In genomic region chr18:68714356-68714706, GRCh38 we compare ENCODE assay signal across 8 cellular contexts. TPM values are rescaled to one million over a fixed set of nuclear protein-coding genes. Genes with fewer than 3 reads are reported as not detected.
DNase-seq lines count a peak whose midpoint lies in the region; ATAC-seq and TF ChIP-seq lines count a peak whose summit lies in the region.

No MANE protein-coding gene starts in this region.

- H3K4me2 ChIP-seq in PC-9 (peak overlapping the region; percentile 89), mesenchymal stem cell (ENCODE audit: low read length, poor library complexity, severe bottlenecking) (peak overlapping the region; percentile 74)

- H2AFZ ChIP-seq in PC-9 (peak overlapping the region; percentile 94), mesenchymal stem cell (ENCODE audit: low read depth, low read length) (peak overlapping the region; percentile 99)

- H3K9me3 ChIP-seq in PC-9 (ENCODE audit: insufficient read depth, low read depth) (no peaks in the 10 kb centered on the region), ectodermal cell (ENCODE audit: control insufficient read depth, low read length) (no peaks in the 10 kb centered on the region), mesenchymal stem cell (ENCODE audit: control insufficient read depth, low read length) (no peaks in the 10 kb centered on the region), vagina (no peaks in the 10 kb centered on the region)

- CTCF ChIA-PET in PC-9 (lab: Charles Lee), result no interaction called here

- H3K18ac ChIP-seq in mesenchymal stem cell (ENCODE audit: low read depth in 1 of 2, low read length in 2 of 2), result peak overlapping the region; percentile 94 to 95

- no peak overlapping the region for H2BK5ac ChIP-seq in mesenchymal stem cell (ENCODE audit: low read depth, low read length, poor library complexity, severe bottlenecking)

- no peak overlapping the region for H2BK15ac ChIP-seq in mesenchymal stem cell (ENCODE audit: low read depth, poor library complexity, severe bottlenecking)

- no peak for TF ChIP-seq POLR2A in vagina (IDR thresholded peaks at IDR 0.05)

- 1% methylated on average over 15 of the region's 15 CpGs for WGBS in ectodermal cell, 2 experiments
- WGBS in mesenchymal stem cell, result under 1% methylated on average over 15 of the region's 15 CpGs

- H3K79me2 ChIP-seq in PC-9 (ENCODE audit: low read depth), result peaks cover 30% of the 10 kb centered on the region

- H3K4me1 ChIP-seq in PC-9 (replicated peaks; ENCODE audit: insufficient read depth) (peaks cover 16% of the 10 kb centered on the region), ectodermal cell (ENCODE audit: control insufficient read depth, insufficient read depth, low read length) (no peaks in the 10 kb centered on the region), mesenchymal stem cell (ENCODE audit: control insufficient read depth, insufficient read depth, low read depth, low read length) (peaks cover 4% of the 10 kb centered on the region), vagina (peaks cover 39% of the 10 kb centered on the region)

- peak overlapping the region in 1 of 2 experiments; percentile 99 for H3K14ac ChIP-seq in mesenchymal stem cell (ENCODE audit: low read length in 2 of 2)

- H4K20me1 ChIP-seq in PC-9 (ENCODE audit: insufficient read depth), result peaks cover 4% of the 10 kb centered on the region; the same call in 1 of the 2 replicates

- H3K79me1 ChIP-seq in mesenchymal stem cell (replicated peaks; ENCODE audit: low read length, poor library complexity, severe bottlenecking), result peaks cover 18% of the 10 kb centered on the region

- no peaks in the 10 kb centered on the region for H3F3A ChIP-seq in PC-9 (ENCODE audit: insufficient read depth, low read depth)

- peak overlapping the region in 1 of 2 experiments; percentile 10 for H2BK12ac ChIP-seq in mesenchymal stem cell (ENCODE audit: low read length in 2 of 2)

- no peak for TF ChIP-seq CTCF in PC-9 (conservative IDR thresholded peaks at IDR 0.05)
- TF ChIP-seq CTCF in vagina (IDR thresholded peaks at IDR 0.05), result no peak

- ATAC-seq in HG02759 (IDR thresholded peaks at IDR 0.05; ENCODE audit: unreplicated experiment), result peak; percentile 8

- peak overlapping the region; percentile 87 for H4K8ac ChIP-seq in mesenchymal stem cell (ENCODE audit: low read length)

- no peaks in the 10 kb centered on the region for H3K27me3 ChIP-seq in PC-9 (ENCODE audit: insufficient read depth, low read depth)
- no peaks in the 10 kb centered on the region for H3K27me3 ChIP-seq in ectodermal cell (ENCODE audit: control insufficient read depth, insufficient read depth, low read length, poor library complexity, severe bottlenecking)
- H3K27me3 ChIP-seq in mesenchymal stem cell (ENCODE audit: control insufficient read depth in 1 of 2, insufficient read depth in 1 of 2, low read length in 2 of 2), result no peaks in the 10 kb centered on the region
- H3K27me3 ChIP-seq in vagina, result no peaks in the 10 kb centered on the region

- intact Hi-C loops in PC-9 (cut with micrococcal nuclease; ENCODE audit: unreplicated experiment), result no loop called here
- intact Hi-C loops in vagina (cut with DNase I), result no loop called here

- H3K27ac ChIP-seq in PC-9 (peak overlapping the region; percentile 70), ectodermal cell (ENCODE audit: insufficient read depth, low read depth, low read length, poor library complexity, severe bottlenecking) (no peak overlapping the region), mesenchymal stem cell (ENCODE audit: low read length, poor library complexity, severe bottlenecking) (no peak overlapping the region), vagina (peak overlapping the region; percentile 67)

- peak overlapping the region; percentile 31 to 95 for H3K4ac ChIP-seq in mesenchymal stem cell (ENCODE audit: low read depth in 1 of 2, low read length in 2 of 2)

- POLR2A ChIA-PET in PC-9 (lab: Charles Lee; ENCODE audit: unreplicated experiment), result no interaction called here

- peak overlapping the region; percentile 92 for H3K9ac ChIP-seq in mesenchymal stem cell (ENCODE audit: low read length)

- peak; percentile 14 for DNase-seq in activated CD8-positive, alpha-beta memory T cell treated with anti-CD3 and anti-CD28 coated beads, Interleukin-2, amount 50 U/mL, for 4 hours
- no peak for DNase-seq in activated CD8-positive, alpha-beta memory T cell treated with anti-CD3 and anti-CD28 coated beads for 24 hours
- DNase-seq in PC-9 (peak in 1 of 2 experiments; percentile 38), mesenchymal stem cell (peak; percentile 52), vagina (ENCODE audit: extremely low spot score in 2 of 2) (no peak), SIG-M5 (lab: John Stamatoyannopoulos, UW) (no peak)

- H3K36me3 ChIP-seq in PC-9 (ENCODE audit: low read depth) (peaks cover 18% of the 10 kb centered on the region), ectodermal cell (ENCODE audit: control insufficient read depth, insufficient read depth, low read length) (peaks cover 23% of the 10 kb centered on the region), mesenchymal stem cell (ENCODE audit: control insufficient read depth in 1 of 2, insufficient read depth in 2 of 2, low read depth in 1 of 2, low read length in 2 of 2) (peaks cover 10 to 40% of the 10 kb centered on the region in 2 experiments), vagina (peaks cover 0 to 28% of the 10 kb centered on the region in 2 donors)

- no peaks in the 10 kb centered on the region for H3K9me2 ChIP-seq in PC-9 (ENCODE audit: insufficient read depth)

- no peak overlapping the region for H2AK5ac ChIP-seq in mesenchymal stem cell (ENCODE audit: low read length, severe bottlenecking)

- H3K4me3 ChIP-seq in PC-9 (peak overlapping the region; percentile 98), ectodermal cell (ENCODE audit: insufficient read depth, low read depth, low read length) (peak overlapping the region; percentile 85), mesenchymal stem cell (ENCODE audit: insufficient read depth in 1 of 2, low read depth in 1 of 2, low read length in 2 of 2) (peak overlapping the region; percentile 96 to 97), vagina (peak overlapping the region; percentile 76 to 91)

- BruUV-seq in PC-9 (replicated peaks; lab: Mats Ljungman, UMichigan), result no TSS peak

- peak overlapping the region in 1 of 2 experiments; percentile 81 for H3K23ac ChIP-seq in mesenchymal stem cell (ENCODE audit: low read length in 2 of 2)

- H4K91ac ChIP-seq in mesenchymal stem cell (ENCODE audit: low read length), result no peak overlapping the region

- peak overlapping the region; percentile 88 for H2BK120ac ChIP-seq in mesenchymal stem cell (ENCODE audit: low read depth, low read length)

RNA-seq across cellular contexts. Expression of gene TMX3, which starts 0.6 kb away (rescaled TPM):
- total RNA-seq in PC-9 (2021), result 21.2 and 22.7 TPM in 2 replicates
- 50.1 TPM for polyA plus RNA-seq in ectodermal cell (2013, experiment 1 of 4)
- 60.6 TPM for polyA plus RNA-seq in ectodermal cell (2013, experiment 2 of 4)
- polyA plus RNA-seq in ectodermal cell (2013, experiment 3 of 4), result 50.0 TPM
- 58.1 TPM for polyA plus RNA-seq in ectodermal cell (2013, experiment 4 of 4)
- 52.3 TPM for polyA plus RNA-seq in mesenchymal stem cell (2013, experiment 1 of 2)
- 54.8 TPM for polyA plus RNA-seq in mesenchymal stem cell (2013, experiment 2 of 2)
- total RNA-seq in vagina, result 32.7 TPM

Comparison
In these comparisons a context has a peak if more than half of its experiments do, and no peak if none do; other contexts are left out.
1. DNase-seq: peak in activated CD8-positive, alpha-beta memory T cell treated with anti-CD3 and anti-CD28 coated beads, Interleukin-2, amount 50 U/mL, for 4 hours (single experiment) and mesenchymal stem cell (single experiment); none in activated CD8-positive, alpha-beta memory T cell treated with anti-CD3 and anti-CD28 coated beads for 24 hours (single experiment), vagina (0 of 2) and SIG-M5 (single experiment).
2. H3K27ac ChIP-seq: peak in PC-9 (single experiment) and vagina (single experiment); none in ectodermal cell (single experiment) and mesenchymal stem cell (single experiment).
3. Peak in every context shown above with its lines, with median percentiles within 50 percentile points of each other: H3K4me3 ChIP-seq.